ENCODE assay signal across 18 cellular contexts in genomic region chr7:39693812-39694211, GRCh38.
DNase-seq lines count a peak whose midpoint lies in the region; ATAC-seq and FAIRE-seq lines count a peak whose summit lies in the region.
"Had no signal": no experiment of that assay in that cellular context is flagged by ENCODE, and none has a peak within 500 bp of the region (broad histone marks: within the 10 kb centered on the region; RNA-seq: fewer than 3 reads in every experiment).

No MANE protein-coding gene starts in this region.

- H3K9me3 ChIP-seq in GM23248 (ENCODE audit: low read depth) = no peaks in the 10 kb centered on the region
- H3K9me3 ChIP-seq: BE2C, Caco-2 had no signal

- no peak overlapping the region for H3K9ac ChIP-seq in GM23248

- peaks cover 95% of the 10 kb centered on the region for H3K36me3 Mint-ChIP-seq in activated T-helper 17 cell treated with anti-CD3 and anti-CD28 coated beads, Interleukin-2, amount 50 U/mL, for 72 hours (ENCODE audit: low read depth)
- peaks cover 78% of the 10 kb centered on the region for H3K36me3 Mint-ChIP-seq in stimulated activated effector memory CD8-positive, alpha-beta T cell treated with anti-CD3 and anti-CD28 coated beads, Interleukin-12 subunit alpha, Interleukin-12 subunit beta, amount 100 ng/mL, for 72 hours

- DNase-seq in left ventricle myocardium superior = no peak
- DNase-seq in Right ventricle myocardium superior = no peak
- peak; percentile 51 for DNase-seq in GM23248
- DNase-seq in stimulated activated effector memory CD8-positive, alpha-beta T cell treated with anti-CD3 and anti-CD28 coated beads, Interleukin-12 subunit alpha, Interleukin-12 subunit beta, amount 100 ng/mL, for 72 hours (ENCODE audit: low spot score in 2 of 2) = no peak
- DNase-seq in RCC 7860 (ENCODE audit: low spot score) = no peak
- DNase-seq: ACHN; BE2C; C1 segment of cervical spinal cord; Caco-2; CD4-positive, CD25-positive, alpha-beta regulatory T cell; GDM1; HCEC 1CT had no signal

- H3F3A ChIP-seq in GM23248 (ENCODE audit: insufficient read depth) = peaks cover 33% of the 10 kb centered on the region

- no peak overlapping the region for H3K4me2 ChIP-seq in GM23248 (ENCODE audit: unreplicated experiment)

- H3K9me3 Mint-ChIP-seq in activated T-helper 17 cell treated with anti-CD3 and anti-CD28 coated beads, Interleukin-2, amount 50 U/mL, for 72 hours = no peaks in the 10 kb centered on the region
- no peaks in the 10 kb centered on the region for H3K9me3 Mint-ChIP-seq in stimulated activated effector memory CD8-positive, alpha-beta T cell treated with anti-CD3 and anti-CD28 coated beads, Interleukin-12 subunit alpha, Interleukin-12 subunit beta, amount 100 ng/mL, for 72 hours

- no peaks in the 10 kb centered on the region for H4K20me1 ChIP-seq in GM23248 (ENCODE audit: insufficient read depth)

- 74 to 86% methylated on average over 2 of the region's 2 CpGs for WGBS in GM23248 (ENCODE audit: low coverage in 1 of 2, low lambda C conversion rate in 2 of 2, missing lambda C conversion rate in 2 of 2), 2 experiments

- in situ Hi-C loops in GM23248 (cut with MboI) = no loop called here

- no peaks in the 10 kb centered on the region for H3K4me1 Mint-ChIP-seq in activated T-helper 17 cell treated with anti-CD3 and anti-CD28 coated beads, Interleukin-2, amount 50 U/mL, for 72 hours
- no peaks in the 10 kb centered on the region for H3K4me1 Mint-ChIP-seq in stimulated activated effector memory CD8-positive, alpha-beta T cell treated with anti-CD3 and anti-CD28 coated beads, Interleukin-12 subunit alpha, Interleukin-12 subunit beta, amount 100 ng/mL, for 72 hours

- H2AFZ ChIP-seq in GM23248 = no peak overlapping the region

- ATAC-seq in left ventricle myocardium superior (peak; percentile 32), Right ventricle myocardium superior (ENCODE audit: poor library complexity) (no peak), GM21423 (IDR thresholded peaks at IDR 0.05; ENCODE audit: unreplicated experiment) (no peak)
- ATAC-seq in activated T-helper 17 cell treated with anti-CD3 and anti-CD28 coated beads, Interleukin-2, amount 50 U/mL, for 72 hours (replicated peaks) = peak; percentile 29
- peak; percentile 76 for ATAC-seq in stimulated activated effector memory CD8-positive, alpha-beta T cell treated with anti-CD3 and anti-CD28 coated beads, Interleukin-12 subunit alpha, Interleukin-12 subunit beta, amount 100 ng/mL, for 72 hours

- H3K36me3 ChIP-seq in GM23248 (ENCODE audit: low read depth) = peaks cover 53% of the 10 kb centered on the region

- H3K79me2 ChIP-seq in GM23248 (ENCODE audit: insufficient read depth) = peaks cover 81% of the 10 kb centered on the region

- no peaks in the 10 kb centered on the region for H3K27me3 ChIP-seq in GM23248 (replicated peaks; ENCODE audit: insufficient read depth)
- H3K27me3 ChIP-seq: BE2C had no signal

- H3K27ac ChIP-seq in GM23248 = no peak overlapping the region

- H3K4me3 Mint-ChIP-seq in activated T-helper 17 cell treated with anti-CD3 and anti-CD28 coated beads, Interleukin-2, amount 50 U/mL, for 72 hours = no peak overlapping the region
- H3K4me3 Mint-ChIP-seq in stimulated activated effector memory CD8-positive, alpha-beta T cell treated with anti-CD3 and anti-CD28 coated beads, Interleukin-12 subunit alpha, Interleukin-12 subunit beta, amount 100 ng/mL, for 72 hours = no peak overlapping the region
- H3K4me3 Mint-ChIP-seq: CD4-positive, CD25-positive, alpha-beta regulatory T cell had no signal

- H3K27ac Mint-ChIP-seq in activated T-helper 17 cell treated with anti-CD3 and anti-CD28 coated beads, Interleukin-2, amount 50 U/mL, for 72 hours = no peak overlapping the region
- no peak overlapping the region for H3K27ac Mint-ChIP-seq in stimulated activated effector memory CD8-positive, alpha-beta T cell treated with anti-CD3 and anti-CD28 coated beads, Interleukin-12 subunit alpha, Interleukin-12 subunit beta, amount 100 ng/mL, for 72 hours

- FAIRE-seq in RCC 7860 (lab: Jason Lieb, UNC) = no peak
- FAIRE-seq: A204.1, D721Med, GM12892, GM18507 had no signal

- peaks cover 43% of the 10 kb centered on the region for H3K4me1 ChIP-seq in GM23248 (ENCODE audit: insufficient read depth)
- H3K4me1 ChIP-seq: BE2C, Caco-2 had no signal

- H3K27me3 Mint-ChIP-seq in activated T-helper 17 cell treated with anti-CD3 and anti-CD28 coated beads, Interleukin-2, amount 50 U/mL, for 72 hours = no peaks in the 10 kb centered on the region
- H3K27me3 Mint-ChIP-seq: CD4-positive, CD25-positive, alpha-beta regulatory T cell had no signal

- no peak overlapping the region for H3K4me3 ChIP-seq in GM23248

- H3K9me2 ChIP-seq in GM23248 (ENCODE audit: insufficient read depth) = no peaks in the 10 kb centered on the region

- intact Hi-C loops in left ventricle myocardium superior (cut with micrococcal nuclease) (no loop called here), Right ventricle myocardium superior (cut with DNase I) (no loop called here)

Comparison
In these comparisons a context has a peak if more than half of its experiments do, and no peak if none do; other contexts are left out.
1. ATAC-seq: peak in left ventricle myocardium superior (single experiment), activated T-helper 17 cell treated with anti-CD3 and anti-CD28 coated beads, Interleukin-2, amount 50 U/mL, for 72 hours (single experiment) and stimulated activated effector memory CD8-positive, alpha-beta T cell treated with anti-CD3 and anti-CD28 coated beads, Interleukin-12 subunit alpha, Interleukin-12 subunit beta, amount 100 ng/mL, for 72 hours (single experiment); none in Right ventricle myocardium superior (single experiment) and GM21423 (single experiment).